In genomic region chr7:27295236-27295635, GRCh38 we compare ENCODE assay signal across 20 cellular contexts. TPM values are rescaled to one million over a fixed set of nuclear protein-coding genes. Genes with fewer than 3 reads are reported as not detected.
DNase-seq lines count a peak whose midpoint lies in the region; ATAC-seq, FAIRE-seq and TF ChIP-seq lines count a peak whose summit lies in the region.
"Had no signal": no experiment of that assay in that cellular context is flagged by ENCODE, and none has a peak within 500 bp of the region (broad histone marks: within the 10 kb centered on the region; RNA-seq: fewer than 3 reads in every experiment).

No MANE protein-coding gene starts in this region.

- no peak overlapping the region for H2AK5ac ChIP-seq in neuronal stem cell (ENCODE audit: low read depth, low read length)

- peak; percentile 18 for DNase-seq in NCI-H1092 treated with DMSO at 0.1 percent for 48 hours (lab: John Stamatoyannopoulos, UW)
- DNase-seq in NCI-H1092 (lab: John Stamatoyannopoulos, UW) = no peak
- DNase-seq in NCI-H1105 (lab: John Stamatoyannopoulos, UW) = peak; percentile 54
- DNase-seq in urothelium cell line (ENCODE audit: low spot score) = no peak
- DNase-seq in gastrocnemius medialis = no peak
- no peak for DNase-seq in neuronal stem cell (ENCODE audit: low spot score)
- DNase-seq: DND-41, H9, NCI-H1436 treated with DMSO at 0.1 percent for 48 hours, NCI-H345, NCI-H526, RPMI8226, SIG-M5 had no signal

- no peak overlapping the region for H3K14ac ChIP-seq in neuronal stem cell (ENCODE audit: low read length)

- no peak for TF ChIP-seq POLR2A in gastrocnemius medialis (IDR thresholded peaks at IDR 0.05)

- H2AFZ ChIP-seq in neuronal stem cell (ENCODE audit: low read length) = no peak overlapping the region

- no peak overlapping the region for H3K4ac ChIP-seq in neuronal stem cell (ENCODE audit: low read length)

- no peak overlapping the region for H4K8ac ChIP-seq in neuronal stem cell (ENCODE audit: low read depth, low read length)

- H3K4me2 ChIP-seq in neuronal stem cell (ENCODE audit: insufficient read depth, low read length, poor library complexity, severe bottlenecking) = no peak overlapping the region
- H3K4me2 ChIP-seq: A549; BLaER1 treated with 17β-estradiol and CSF1 and Interleukin-3, amounts not matched to agents 10 nM and 100 nM had no signal

- H3K79me1 ChIP-seq in neuronal stem cell (ENCODE audit: low read depth, low read length) = no peaks in the 10 kb centered on the region

- ATAC-seq in gastrocnemius medialis (no peak), GM18909 (IDR thresholded peaks at IDR 0.05; ENCODE audit: poor library complexity, unreplicated experiment) (no peak)
- ATAC-seq: A549 had no signal

- no peak overlapping the region for H2BK12ac ChIP-seq in neuronal stem cell (ENCODE audit: low read length)

- H3K27ac ChIP-seq in VCaP (peak overlapping the region; percentile 69), gastrocnemius medialis (no peak overlapping the region), neuronal stem cell (replicated peaks; ENCODE audit: low read length) (no peak overlapping the region)
- H3K27ac ChIP-seq: A549; BLaER1 treated with 17β-estradiol and CSF1 and Interleukin-3, amounts not matched to agents 10 nM and 100 nM had no signal

- WGBS in neuronal stem cell (ENCODE audit: extremely low coverage in 2 of 2, insufficient read length in 2 of 2, insufficient replicate concordance in 1 of 2), 2 donors = no CpG with 5 or more reads among the region's 2 CpGs

- no peak overlapping the region for H2BK120ac ChIP-seq in neuronal stem cell (ENCODE audit: low read depth, low read length)

- intact Hi-C loops in gastrocnemius medialis (cut with DNase I; ENCODE audit: low total_unique reads) = no loop called here

- H2BK5ac ChIP-seq in neuronal stem cell (ENCODE audit: low read length) = no peak overlapping the region

- no peak overlapping the region for H3K18ac ChIP-seq in neuronal stem cell (ENCODE audit: low read length)

- H4K91ac ChIP-seq in neuronal stem cell (ENCODE audit: low read depth, low read length, poor library complexity) = no peak overlapping the region

- H3K9me3 ChIP-seq in gastrocnemius medialis (no peaks in the 10 kb centered on the region), neuronal stem cell (replicated peaks in 1 of 2; ENCODE audit: control insufficient read depth in 2 of 2, insufficient read depth in 1 of 2, low read depth in 1 of 2, low read length in 2 of 2) (no peaks in the 10 kb centered on the region)
- H3K9me3 ChIP-seq: A549; BLaER1 treated with 17β-estradiol and CSF1 and Interleukin-3, amounts not matched to agents 10 nM and 100 nM had no signal

- FAIRE-seq in urothelium cell line (lab: Jason Lieb, UNC) = peak; percentile 5
- FAIRE-seq: A549, G401.6, GM18507 had no signal

- no peak overlapping the region for H3K23ac ChIP-seq in neuronal stem cell (ENCODE audit: low read depth, low read length, poor library complexity)

- TF ChIP-seq CTCF in VCaP (conservative IDR thresholded peaks at IDR 0.05) = no peak
- TF ChIP-seq CTCF in gastrocnemius medialis (IDR thresholded peaks at IDR 0.05 in 4 of 5, conservative IDR thresholded peaks at IDR 0.05 in 1 of 5) = no peak

- H3K36me3 ChIP-seq in gastrocnemius medialis = no peaks in the 10 kb centered on the region
- H3K36me3 ChIP-seq in neuronal stem cell (replicated peaks in 1 of 2; ENCODE audit: control insufficient read depth in 2 of 2, insufficient read depth in 2 of 2, low read length in 2 of 2) = no peaks in the 10 kb centered on the region
- H3K36me3 ChIP-seq: BLaER1 treated with 17β-estradiol and CSF1 and Interleukin-3, amounts not matched to agents 10 nM and 100 nM had no signal

- no peak overlapping the region for H2BK15ac ChIP-seq in neuronal stem cell (ENCODE audit: low read length)

- H3K9ac ChIP-seq in neuronal stem cell (ENCODE audit: low read depth, low read length, poor library complexity) = no peak overlapping the region
- H3K9ac ChIP-seq: BLaER1 treated with 17β-estradiol and CSF1 and Interleukin-3, amounts not matched to agents 10 nM and 100 nM had no signal

- no peak overlapping the region for H3K4me3 ChIP-seq in gastrocnemius medialis
- H3K4me3 ChIP-seq in neuronal stem cell (ENCODE audit: low read length in 2 of 2) = no peak overlapping the region
- H3K4me3 ChIP-seq: A549; BLaER1 treated with 17β-estradiol and CSF1 and Interleukin-3, amounts not matched to agents 10 nM and 100 nM had no signal

- H3K27me3 ChIP-seq in gastrocnemius medialis (no peaks in the 10 kb centered on the region), neuronal stem cell (ENCODE audit: control insufficient read depth in 3 of 3, insufficient read depth in 3 of 3, low read depth in 1 of 3, low read length in 3 of 3) (no peaks in the 10 kb centered on the region)
- H3K27me3 ChIP-seq: BLaER1 treated with 17β-estradiol and CSF1 and Interleukin-3, amounts not matched to agents 10 nM and 100 nM had no signal

- no peaks in the 10 kb centered on the region for H3K4me1 ChIP-seq in gastrocnemius medialis
- H3K4me1 ChIP-seq in neuronal stem cell (ENCODE audit: control insufficient read depth in 2 of 2, insufficient read depth in 1 of 2, low read depth in 1 of 2, low read length in 2 of 2) = no peaks in the 10 kb centered on the region
- H3K4me1 ChIP-seq: A549 had no signal

- in situ Hi-C loops in gastrocnemius medialis (cut with MboI; ENCODE audit: low sequenced_read_pairs in 4 of 4) = no loop called here

RNA-seq across cellular contexts. Expression of gene EVX1, which starts 52.6 kb away (rescaled TPM):
- total RNA-seq in gastrocnemius medialis = not detected
- not detected for polyA plus RNA-seq in neuronal stem cell (2013, experiment 1 of 2)
- not detected for polyA plus RNA-seq in neuronal stem cell (2013, experiment 2 of 2)
- total RNA-seq: H9; T-helper 1 cell treated with Interleukin-12 subunit alpha and Interleukin-12 subunit beta and Interleukin-4 antibody, amounts not matched to agents 30 ng/mL and 1 ng/mL, for 36 hours had no signal

Comparison
In these comparisons a context has a peak if more than half of its experiments do, and no peak if none do; other contexts are left out.
1. DNase-seq: peak in NCI-H1092 treated with DMSO at 0.1 percent for 48 hours (single experiment) and NCI-H1105 (single experiment); none in NCI-H1092 (single experiment), urothelium cell line (single experiment), gastrocnemius medialis (0 of 2) and neuronal stem cell (single experiment).